In genomic region chr5:77843570-77844407, GRCh38 we compare ENCODE assay signal across 10 cellular contexts.
DNase-seq lines count a peak whose midpoint lies in the region; ATAC-seq, FAIRE-seq and TF ChIP-seq lines count a peak whose summit lies in the region.
"Had no signal": no experiment of that assay in that cellular context is flagged by ENCODE, and none has a peak within 500 bp of the region (broad histone marks: within the 10 kb centered on the region; RNA-seq: fewer than 3 reads in every experiment).

No MANE protein-coding gene starts in this region.

- H3K18ac ChIP-seq in mesendoderm (ENCODE audit: low read length): peak overlapping the region; percentile 85

- H3K4me3 Mint-ChIP-seq in T-helper 1 cell treated with Interleukin-12 subunit alpha and Interleukin-12 subunit beta and Interleukin-4 antibody, amounts not matched to agents 30 μg/mL and 1 μg/mL, for 36 hours: peak overlapping the region; percentile 30
- peak overlapping the region; percentile 47 for H3K4me3 Mint-ChIP-seq in effector memory CD8-positive, alpha-beta T cell

- H3K36me3 Mint-ChIP-seq in T-helper 1 cell treated with Interleukin-12 subunit alpha and Interleukin-12 subunit beta and Interleukin-4 antibody, amounts not matched to agents 30 μg/mL and 1 μg/mL, for 36 hours (ENCODE audit: low read depth): no peaks in the 10 kb centered on the region
- no peaks in the 10 kb centered on the region for H3K36me3 Mint-ChIP-seq in effector memory CD8-positive, alpha-beta T cell (ENCODE audit: insufficient read depth)

- peaks cover 7% of the 10 kb centered on the region for H3K4me1 Mint-ChIP-seq in T-helper 1 cell treated with Interleukin-12 subunit alpha and Interleukin-12 subunit beta and Interleukin-4 antibody, amounts not matched to agents 30 μg/mL and 1 μg/mL, for 36 hours (ENCODE audit: low read depth)
- peaks cover 6 to 9% of the 10 kb centered on the region in 2 donors for H3K4me1 Mint-ChIP-seq in effector memory CD8-positive, alpha-beta T cell (ENCODE audit: low read depth in 2 of 2)

- no peak overlapping the region for H3K27ac Mint-ChIP-seq in T-helper 1 cell treated with Interleukin-12 subunit alpha and Interleukin-12 subunit beta and Interleukin-4 antibody, amounts not matched to agents 30 μg/mL and 1 μg/mL, for 36 hours
- H3K27ac Mint-ChIP-seq in effector memory CD8-positive, alpha-beta T cell: no peak overlapping the region

- H3K4me2 ChIP-seq in mesendoderm (ENCODE audit: low read length): peak overlapping the region; percentile 85

- H3K27me3 Mint-ChIP-seq in T-helper 1 cell treated with Interleukin-12 subunit alpha and Interleukin-12 subunit beta and Interleukin-4 antibody, amounts not matched to agents 30 μg/mL and 1 μg/mL, for 36 hours (ENCODE audit: low read depth): peaks cover 72% of the 10 kb centered on the region
- H3K27me3 Mint-ChIP-seq in effector memory CD8-positive, alpha-beta T cell: peaks cover 43 to 75% of the 10 kb centered on the region in 2 donors

- H3K9me3 Mint-ChIP-seq in T-helper 1 cell treated with Interleukin-12 subunit alpha and Interleukin-12 subunit beta and Interleukin-4 antibody, amounts not matched to agents 30 μg/mL and 1 μg/mL, for 36 hours: no peaks in the 10 kb centered on the region
- no peaks in the 10 kb centered on the region for H3K9me3 Mint-ChIP-seq in effector memory CD8-positive, alpha-beta T cell

- no peak overlapping the region for H4K8ac ChIP-seq in mesendoderm (ENCODE audit: low read depth, low read length)

- H3K4me3 ChIP-seq in mesendoderm (ENCODE audit: low read length): no peak overlapping the region
- H3K4me3 ChIP-seq in testis: peak overlapping the region; percentile 50 to 64

- H3K56ac ChIP-seq in mesendoderm (ENCODE audit: low read length): peak overlapping the region; percentile 73

- H2BK120ac ChIP-seq in mesendoderm (ENCODE audit: low read depth, low read length): no peak overlapping the region

- H2BK5ac ChIP-seq in mesendoderm (ENCODE audit: low read length): no peak overlapping the region

- no peak overlapping the region for H3K27ac ChIP-seq in mesendoderm (ENCODE audit: low read depth, low read length)
- H3K27ac ChIP-seq in testis: no peak overlapping the region

- H3K36me3 ChIP-seq in mesendoderm (ENCODE audit: control insufficient read depth, insufficient read depth, low read length): no peaks in the 10 kb centered on the region
- H3K36me3 ChIP-seq in testis (ENCODE audit: low read depth, missing control alignments): no peaks in the 10 kb centered on the region

- no peak for FAIRE-seq in urothelium cell line (lab: Jason Lieb, UNC)
- FAIRE-seq: A204.1, colon had no signal

- H3K79me1 ChIP-seq in mesendoderm (ENCODE audit: low read length): no peaks in the 10 kb centered on the region

- H3K4ac ChIP-seq in mesendoderm (ENCODE audit: low read depth, low read length): no peak overlapping the region

- H3K23ac ChIP-seq in mesendoderm (ENCODE audit: low read length): peak overlapping the region; percentile 32

- no peak overlapping the region for H2AK5ac ChIP-seq in mesendoderm (ENCODE audit: low read length)

- no peak for ATAC-seq in effector memory CD8-positive, alpha-beta T cell (replicated peaks)
- ATAC-seq in HG03442 (IDR thresholded peaks at IDR 0.05; ENCODE audit: unreplicated experiment): no peak

- no peak for TF ChIP-seq POLR2A in testis (IDR thresholded peaks at IDR 0.05)

- H3K27me3 ChIP-seq in mesendoderm (ENCODE audit: insufficient read depth, low read length, poor library complexity) (peaks cover 46% of the 10 kb centered on the region), testis (no peaks in the 10 kb centered on the region)

- peak overlapping the region; percentile 50 for H3K9ac ChIP-seq in mesendoderm (ENCODE audit: low read length)

- WGBS in mesendoderm (ENCODE audit: extremely low coverage, insufficient coverage, low lambda C conversion rate): no CpG with 5 or more reads among the region's 24 CpGs
- 17 to 42% methylated on average over 24 of the region's 24 CpGs for WGBS in testis, 2 donors

- DNase-seq in T-helper 1 cell (no peak), mesendoderm (peak; percentile 57), testis (peak; percentile 23), mesenteric fat pad (ENCODE audit: low spot score) (no peak), urothelium cell line (ENCODE audit: low spot score) (no peak)
- no peak for DNase-seq in effector memory CD8-positive, alpha-beta T cell

- no peaks in the 10 kb centered on the region for H3K9me3 ChIP-seq in testis

- H2BK15ac ChIP-seq in mesendoderm (replicated peaks; ENCODE audit: low read depth): no peak overlapping the region

- H3K79me2 ChIP-seq in mesendoderm (ENCODE audit: control insufficient read depth, insufficient read depth, low read length): no peaks in the 10 kb centered on the region

- peaks cover 4% of the 10 kb centered on the region for H3K4me1 ChIP-seq in mesendoderm (ENCODE audit: control insufficient read depth, low read depth, low read length)
- H3K4me1 ChIP-seq in testis: peaks cover 8% of the 10 kb centered on the region

- H4K5ac ChIP-seq in mesendoderm (ENCODE audit: low read length): no peak overlapping the region

- no peak for TF ChIP-seq CTCF in testis (IDR thresholded peaks at IDR 0.05)

- intact Hi-C loops in testis (cut with DNase I; ENCODE audit: low total_unique reads): no loop called here

Comparison
In these comparisons a context has a peak if more than half of its experiments do, and no peak if none do; other contexts are left out.
1. DNase-seq: peak in mesendoderm (single experiment) and testis (single experiment); none in T-helper 1 cell (0 of 5), effector memory CD8-positive, alpha-beta T cell (0 of 3), mesenteric fat pad (single experiment) and urothelium cell line (single experiment).